8 cellular contexts compared by ENCODE assay signal in genomic region chr3:168443967-168444366, GRCh38.
"Had no signal": no experiment of that assay in that cellular context is flagged by ENCODE, and none has a peak within 500 bp of the region (broad histone marks: within the 10 kb centered on the region; RNA-seq: fewer than 3 reads in every experiment).

No MANE protein-coding gene starts in this region.

- H3K27ac ChIP-seq: GM23248 had no signal

- H2AFZ ChIP-seq: GM23248 had no signal

- ATAC-seq: K562 had no signal

- H3K9me3 Mint-ChIP-seq: H9 had no signal

- H3K27ac Mint-ChIP-seq: H9, HFFc6 had no signal

- H3K4me3 ChIP-seq: GM23248, K562 had no signal

- H3K4me3 Mint-ChIP-seq: H9, HFFc6 had no signal

- DNase-seq: GM23248, GOT3, H9, HCEC 1CT, HFFc6, IMR-90, KG1 had no signal
